Comparison of ENCODE assay signal across 20 cellular contexts in genomic region chr9:21555911-21556310, GRCh38.
DNase-seq lines count a peak whose midpoint lies in the region; ATAC-seq, FAIRE-seq and TF ChIP-seq lines count a peak whose summit lies in the region.
"Had no signal": no experiment of that assay in that cellular context is flagged by ENCODE, and none has a peak within 500 bp of the region (broad histone marks: within the 10 kb centered on the region; RNA-seq: fewer than 3 reads in every experiment).

No MANE protein-coding gene starts in this region.

- H3K27ac Mint-ChIP-seq in activated naive CD8-positive, alpha-beta T cell: no peak overlapping the region
- H3K27ac Mint-ChIP-seq in activated naive CD8-positive, alpha-beta T cell treated with anti-CD3 and anti-CD28 coated beads for 36 hours: no peak overlapping the region
- H3K27ac Mint-ChIP-seq: CD8-positive, alpha-beta T cell; effector memory CD8-positive, alpha-beta T cell; H9; immature natural killer cell; memory B cell had no signal

- no peak for ATAC-seq in HG03039 (IDR thresholded peaks at IDR 0.05; ENCODE audit: unreplicated experiment)
- ATAC-seq in HG03025 (IDR thresholded peaks at IDR 0.05; ENCODE audit: low FRiP score, unreplicated experiment): no peak
- ATAC-seq: CD8-positive, alpha-beta T cell; effector memory CD8-positive, alpha-beta T cell; GM12878; right cardiac atrium had no signal

- no peaks in the 10 kb centered on the region for H3K9me3 Mint-ChIP-seq in activated naive CD8-positive, alpha-beta T cell (ENCODE audit: low read depth)
- no peaks in the 10 kb centered on the region for H3K9me3 Mint-ChIP-seq in activated naive CD8-positive, alpha-beta T cell treated with anti-CD3 and anti-CD28 coated beads for 36 hours
- H3K9me3 Mint-ChIP-seq: CD8-positive, alpha-beta T cell; effector memory CD8-positive, alpha-beta T cell; H9; memory B cell had no signal

- H3K36me3 ChIP-seq in brain microvascular endothelial cell (replicated peaks): no peaks in the 10 kb centered on the region
- H3K36me3 ChIP-seq in keratinocyte (ENCODE audit: control insufficient read depth in 2 of 2, extremely low read depth in 1 of 2, insufficient read depth in 2 of 2, low read length in 2 of 2): peaks cover 3 to 15% of the 10 kb centered on the region in 2 experiments
- H3K36me3 ChIP-seq in H7 (replicated peaks; ENCODE audit: control insufficient read depth, insufficient read depth, low read length): no peaks in the 10 kb centered on the region
- H3K36me3 ChIP-seq: cardiac muscle cell had no signal

- peaks cover 30% of the 10 kb centered on the region for H3K4me1 ChIP-seq in keratinocyte (ENCODE audit: control insufficient read depth, extremely low read depth, insufficient read depth, low read length)

- H3K4me1 Mint-ChIP-seq in activated naive CD8-positive, alpha-beta T cell (ENCODE audit: low read depth): peaks cover 57% of the 10 kb centered on the region
- H3K4me1 Mint-ChIP-seq in activated naive CD8-positive, alpha-beta T cell treated with anti-CD3 and anti-CD28 coated beads for 36 hours: peaks cover 50% of the 10 kb centered on the region

- peak overlapping the region; percentile 95 for H3K9ac ChIP-seq in keratinocyte (ENCODE audit: control insufficient read depth, extremely low read depth, insufficient read depth, low read length)

- H3K4me3 ChIP-seq in brain microvascular endothelial cell (ENCODE audit: low read depth, low read length) (peak overlapping the region; percentile 9), keratinocyte (ENCODE audit: control insufficient read depth in 2 of 3, extremely low read depth in 1 of 3, insufficient read depth in 2 of 3, low read depth in 1 of 3, low read length in 3 of 3) (peak overlapping the region; percentile 65 to 80 (median 71)), H7 (ENCODE audit: insufficient read depth, low read depth, low read length) (no peak overlapping the region)
- H3K4me3 ChIP-seq: cardiac muscle cell, GM12878 had no signal

- H4K20me1 ChIP-seq in keratinocyte (ENCODE audit: control insufficient read depth, extremely low read depth, insufficient read depth, low read length): peaks cover 5% of the 10 kb centered on the region

- H3K9me3 ChIP-seq in keratinocyte (ENCODE audit: control insufficient read depth, low read depth, low read length): no peaks in the 10 kb centered on the region

- H3K4me2 ChIP-seq in keratinocyte (ENCODE audit: control insufficient read depth, extremely low read depth, insufficient read depth, low read depth, low read length): peak overlapping the region; percentile 72

- H3K36me3 Mint-ChIP-seq in activated naive CD8-positive, alpha-beta T cell: peaks cover 5% of the 10 kb centered on the region
- H3K36me3 Mint-ChIP-seq in activated naive CD8-positive, alpha-beta T cell treated with anti-CD3 and anti-CD28 coated beads for 36 hours: peaks cover 4% of the 10 kb centered on the region
- H3K36me3 Mint-ChIP-seq: immature natural killer cell, memory B cell had no signal

- dilution Hi-C loops in keratinocyte (cut with MboI; ENCODE audit: extremely low pct_ligation_motif_present, low sequenced_read_pairs): loop anchor here (10.0 to 25.0 kb wide), 2 partner anchors 119 to 231 kb away; no protein-coding TSS in a partner anchor

- H3K27me3 ChIP-seq in brain microvascular endothelial cell (replicated peaks) (no peaks in the 10 kb centered on the region), keratinocyte (ENCODE audit: control insufficient read depth, extremely low read depth, insufficient read depth, low read length) (no peaks in the 10 kb centered on the region), H7 (ENCODE audit: control insufficient read depth, insufficient read depth, low read length) (peaks cover 6% of the 10 kb centered on the region)

- no peak for DNase-seq in activated naive CD8-positive, alpha-beta T cell treated with anti-CD3 and anti-CD28 coated beads for 36 hours
- no peak for DNase-seq in brain microvascular endothelial cell
- DNase-seq in keratinocyte (ENCODE audit: low read depth, low spot score): no peak
- DNase-seq in H7: no peak
- DNase-seq in GM19238 (ENCODE audit: insufficient read length, low spot score): no peak
- DNase-seq: CD8-positive, alpha-beta T cell; effector memory CD8-positive, alpha-beta T cell; glutamatergic neuron; H9; immature natural killer cell; NCI-H1048; right cardiac atrium; stimulated activated CD4-positive, alpha-beta T cell treated with anti-CD3 and anti-CD28 coated beads, Interleukin-2, amount 100 ng/mL, for 48 hours; stimulated activated CD8-positive, alpha-beta memory T cell treated with anti-CD3 and anti-CD28 coated beads, Interleukin-4, amount 100 ng/mL, for 48 hours had no signal

- no peaks in the 10 kb centered on the region for H3K9me1 ChIP-seq in keratinocyte (ENCODE audit: control insufficient read depth, extremely low read depth, insufficient read depth, low read length)

- peak; percentile 78 for FAIRE-seq in keratinocyte (lab: Jason Lieb, UNC)
- FAIRE-seq: GM12878 had no signal

- in situ Hi-C loops in brain microvascular endothelial cell (cut with HindIII; ENCODE audit: low pct_ligation_motif_present, low sequenced_read_pairs): no loop called here

- no peak overlapping the region for H3K27ac ChIP-seq in brain microvascular endothelial cell
- H3K27ac ChIP-seq in keratinocyte (ENCODE audit: control insufficient read depth, insufficient read depth, low read length): peak overlapping the region; percentile 85
- H3K27ac ChIP-seq: cardiac muscle cell had no signal

- H3K79me2 ChIP-seq in keratinocyte (ENCODE audit: control insufficient read depth, insufficient read depth, low read length): peaks cover 98% of the 10 kb centered on the region

- H3K27me3 Mint-ChIP-seq in activated naive CD8-positive, alpha-beta T cell: peaks cover 7% of the 10 kb centered on the region
- H3K27me3 Mint-ChIP-seq in activated naive CD8-positive, alpha-beta T cell treated with anti-CD3 and anti-CD28 coated beads for 36 hours: peaks cover 20% of the 10 kb centered on the region

- TF ChIP-seq CTCF in brain microvascular endothelial cell (IDR thresholded peaks at IDR 0.05; ENCODE audit: low read depth, low read length, missing control alignments) (no peak), keratinocyte (optimal IDR thresholded peaks at IDR 0.05 in 1 of 3, IDR thresholded peaks at IDR 0.05 in 1 of 3, conservative IDR thresholded peaks at IDR 0.05 in 1 of 3; ENCODE audit: extremely low read depth in 1 of 3, insufficient read depth in 2 of 3, low read length in 3 of 3) (no peak)

- H2AFZ ChIP-seq in keratinocyte (ENCODE audit: control insufficient read depth, low read length): no peak overlapping the region

- peak overlapping the region; percentile 20 for H3K4me3 Mint-ChIP-seq in activated naive CD8-positive, alpha-beta T cell
- no peak overlapping the region for H3K4me3 Mint-ChIP-seq in activated naive CD8-positive, alpha-beta T cell treated with anti-CD3 and anti-CD28 coated beads for 36 hours
- H3K4me3 Mint-ChIP-seq: CD8-positive, alpha-beta T cell; effector memory CD8-positive, alpha-beta T cell; H9; immature natural killer cell; memory B cell had no signal
